In the genomic region with DNA sequence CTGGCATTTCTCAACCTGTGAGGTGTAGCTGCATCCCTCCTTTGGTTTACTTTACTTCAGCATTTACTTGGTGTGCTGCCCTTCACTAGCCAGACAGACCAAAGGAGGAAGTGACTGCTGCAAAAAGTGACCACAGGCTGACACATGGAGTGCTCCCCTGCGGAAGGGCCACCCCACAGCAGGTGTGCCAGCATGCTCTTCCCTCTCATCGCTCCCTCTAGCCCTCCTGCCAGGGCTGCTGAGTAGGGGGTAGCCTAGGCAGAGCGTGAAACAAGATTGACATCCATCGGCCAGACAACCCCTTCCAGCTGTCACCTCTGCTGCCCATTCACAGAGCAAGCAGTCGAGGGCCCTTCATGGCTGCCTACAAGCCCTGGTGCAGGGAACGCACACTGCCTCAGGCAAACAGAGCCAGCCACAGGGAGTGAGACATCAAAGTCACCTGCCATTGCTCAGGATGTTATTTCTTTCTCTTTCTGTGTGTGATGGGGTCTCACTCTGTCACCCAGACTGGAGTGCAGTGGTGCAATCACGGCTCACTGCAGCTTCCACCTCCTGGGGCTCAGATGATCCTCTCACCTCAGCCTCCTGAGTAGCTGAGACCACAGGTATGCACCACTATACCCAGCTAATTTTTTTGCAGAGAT, we compare ENCODE assay signal across 1 cellular context.
TF ChIP-seq lines count a peak whose summit lies in the region.

No MANE protein-coding gene starts in this region.

TF ChIP-seq in HCT116, 20 proteins besides CTCF, POLR2A, EP300 and RAD21 (continued from another document):
- no peak for TF ChIP-seq EZH2phosphoT487 (IDR thresholded peaks at IDR 0.05; ENCODE audit: borderline replicate concordance)
- no peak for TF ChIP-seq REST (IDR thresholded peaks at IDR 0.05; ENCODE audit: low read depth)
- no peak for TF ChIP-seq YY1 (IDR thresholded peaks at IDR 0.05; ENCODE audit: extremely low read depth, insufficient replicate concordance, low read depth, low read length)
- TF ChIP-seq EGR1 (IDR thresholded peaks at IDR 0.05; ENCODE audit: low read depth) = no peak
- no peak for TF ChIP-seq JUND (IDR thresholded peaks at IDR 0.05)
- TF ChIP-seq CEBPB (IDR thresholded peaks at IDR 0.05; ENCODE audit: low read depth) = no peak
- TF ChIP-seq FOSL1 (IDR thresholded peaks at IDR 0.05; ENCODE audit: low read depth) = no peak
- no peak for TF ChIP-seq TCF7L2 (IDR thresholded peaks at IDR 0.05; ENCODE audit: borderline replicate concordance, extremely low read depth, insufficient read depth, insufficient read length)
- no peak for TF ChIP-seq ZFX (IDR thresholded peaks at IDR 0.05)
